Comparison of ENCODE assay signal across 8 cellular contexts in genomic region chr2:47907097-47907781, GRCh38. TPM values are rescaled to one million over a fixed set of nuclear protein-coding genes. Genes with fewer than 3 reads are reported as not detected.
DNase-seq lines count a peak whose midpoint lies in the region; ATAC-seq and TF ChIP-seq lines count a peak whose summit lies in the region.

No MANE protein-coding gene starts in this region.

- H3K27ac ChIP-seq in thyroid gland: peak overlapping the region; percentile 95 to 99 (median 99)

- intact Hi-C loops in thyroid gland (cut with DNase I): loop anchor here (5.0 kb wide), 2 partner anchors 125 to 200 kb away; partner anchors contain the start of gene MSH6

- peaks cover 3% of the 10 kb centered on the region for H3K36me3 Mint-ChIP-seq in T-helper 1 cell treated with Interleukin-12 subunit alpha and Interleukin-12 subunit beta and Interleukin-4 antibody, amounts not matched to agents 30 μg/mL and 1 μg/mL, for 36 hours (ENCODE audit: low read depth)
- peaks cover 22% of the 10 kb centered on the region for H3K36me3 Mint-ChIP-seq in central memory CD8-positive, alpha-beta T cell (ENCODE audit: insufficient read depth)

- TF ChIP-seq CTCF in thyroid gland (IDR thresholded peaks at IDR 0.05): no peak

- H3K4me1 Mint-ChIP-seq in T-helper 1 cell treated with Interleukin-12 subunit alpha and Interleukin-12 subunit beta and Interleukin-4 antibody, amounts not matched to agents 30 μg/mL and 1 μg/mL, for 36 hours (ENCODE audit: low read depth): peaks cover 18% of the 10 kb centered on the region
- H3K4me1 Mint-ChIP-seq in central memory CD8-positive, alpha-beta T cell: peaks cover 39% of the 10 kb centered on the region

- H3K27me3 Mint-ChIP-seq in T-helper 1 cell treated with Interleukin-12 subunit alpha and Interleukin-12 subunit beta and Interleukin-4 antibody, amounts not matched to agents 30 μg/mL and 1 μg/mL, for 36 hours (ENCODE audit: low read depth): no peaks in the 10 kb centered on the region
- no peaks in the 10 kb centered on the region for H3K27me3 Mint-ChIP-seq in central memory CD8-positive, alpha-beta T cell

- 28 to 29% methylated on average over 13 of the region's 13 CpGs for WGBS in thyroid gland, 2 donors

- no peaks in the 10 kb centered on the region for H3K36me3 ChIP-seq in HAP-1 (replicated peaks)
- no peaks in the 10 kb centered on the region for H3K36me3 ChIP-seq in thyroid gland

- ATAC-seq in central memory CD8-positive, alpha-beta T cell (replicated peaks; ENCODE audit: extremely low read depth, poor library complexity, severe bottlenecking): peak; percentile 12
- ATAC-seq in HG03457 (IDR thresholded peaks at IDR 0.05; ENCODE audit: unreplicated experiment) (no peak), HG03139 (IDR thresholded peaks at IDR 0.05; ENCODE audit: unreplicated experiment) (no peak)

- H3K4me3 ChIP-seq in HAP-1 (peak overlapping the region; percentile 72), mononuclear cell (ENCODE audit: low read length) (peak overlapping the region; percentile 87), thyroid gland (replicated peaks in 1 of 3) (peak overlapping the region in 2 of 3 donors; percentile 28 to 29)

- no peaks in the 10 kb centered on the region for H3K9me3 Mint-ChIP-seq in T-helper 1 cell treated with Interleukin-12 subunit alpha and Interleukin-12 subunit beta and Interleukin-4 antibody, amounts not matched to agents 30 μg/mL and 1 μg/mL, for 36 hours
- H3K9me3 Mint-ChIP-seq in central memory CD8-positive, alpha-beta T cell: no peaks in the 10 kb centered on the region

- H3K9me3 ChIP-seq in HAP-1: no peaks in the 10 kb centered on the region
- H3K9me3 ChIP-seq in mononuclear cell (ENCODE audit: low read depth, low read length): no peaks in the 10 kb centered on the region
- no peaks in the 10 kb centered on the region for H3K9me3 ChIP-seq in thyroid gland

- H3K4me3 Mint-ChIP-seq in T-helper 1 cell treated with Interleukin-12 subunit alpha and Interleukin-12 subunit beta and Interleukin-4 antibody, amounts not matched to agents 30 μg/mL and 1 μg/mL, for 36 hours: peak overlapping the region; percentile 96
- H3K4me3 Mint-ChIP-seq in central memory CD8-positive, alpha-beta T cell: peak overlapping the region; percentile 89

- peaks cover 3% of the 10 kb centered on the region; the same call in 1 of the 2 replicates for H3K4me1 ChIP-seq in HAP-1
- peaks cover 16% of the 10 kb centered on the region for H3K4me1 ChIP-seq in mononuclear cell (ENCODE audit: insufficient read depth, low read length)
- peaks cover 10 to 16% of the 10 kb centered on the region in 2 donors for H3K4me1 ChIP-seq in thyroid gland

- peak in 1 of 2 donors; percentile 34 for TF ChIP-seq POLR2A in thyroid gland (IDR thresholded peaks at IDR 0.05)

- peak overlapping the region; percentile 84 for H3K27ac Mint-ChIP-seq in T-helper 1 cell treated with Interleukin-12 subunit alpha and Interleukin-12 subunit beta and Interleukin-4 antibody, amounts not matched to agents 30 μg/mL and 1 μg/mL, for 36 hours
- H3K27ac Mint-ChIP-seq in central memory CD8-positive, alpha-beta T cell (ENCODE audit: low read depth): peak overlapping the region; percentile 93

- H3K27me3 ChIP-seq in HAP-1 (ENCODE audit: low read depth) (no peaks in the 10 kb centered on the region), mononuclear cell (ENCODE audit: insufficient read depth, low read length) (no peaks in the 10 kb centered on the region), thyroid gland (no peaks in the 10 kb centered on the region)

- DNase-seq in HAP-1 (ENCODE audit: low spot score in 2 of 2) (peak in 1 of 2 experiments; percentile 36), thyroid gland (peak; percentile 34 to 55), cortex of kidney (lab: John Stamatoyannopoulos, UW) (no peak)
- no peak for DNase-seq in central memory CD8-positive, alpha-beta T cell (ENCODE audit: low spot score in 2 of 2)

- in situ Hi-C loops in HAP-1 (cut with MboI; ENCODE audit: low sequenced_read_pairs): no loop called here

RNA-seq across cellular contexts. Expression of gene FBXO11, which starts 0.9 kb away (rescaled TPM):
- 121 TPM for total RNA-seq in mononuclear cell
- 10 to 100 TPM; 50.4 to 82.8 (median 60.6) TPM for total RNA-seq in thyroid gland

Comparison
In these comparisons a context has a peak if more than half of its experiments do, and no peak if none do; other contexts are left out.
1. DNase-seq: peak in thyroid gland (2 of 2); none in central memory CD8-positive, alpha-beta T cell (0 of 2) and cortex of kidney (single experiment).
2. H3K4me3 ChIP-seq: peak in every context shown above with its lines; median percentile 87 in mononuclear cell; 72 in HAP-1; 28 in thyroid gland.